Comparison of ENCODE assay signal across 1 cellular context in genomic region chr1:155094622-155094948, GRCh38.
TF ChIP-seq lines count a peak whose summit lies in the region.

No MANE protein-coding gene starts in this region.

TF ChIP-seq in endothelial cell of umbilical vein, 7 proteins besides CTCF, POLR2A, EP300 and RAD21:
- TF ChIP-seq MYC (IDR thresholded peaks at IDR 0.05; ENCODE audit: low read depth, low read length) (no peak), GATA2 (IDR thresholded peaks at IDR 0.05; ENCODE audit: insufficient read depth, insufficient read length, low read depth, low read length) (no peak), EZH2 (IDR thresholded peaks at IDR 0.05; ENCODE audit: borderline replicate concordance, low read depth, low read length, severe bottlenecking) (peak; percentile 23), MAX (IDR thresholded peaks at IDR 0.05; ENCODE audit: insufficient read depth, insufficient read length) (no peak), JUN (IDR thresholded peaks at IDR 0.05; ENCODE audit: borderline replicate concordance, insufficient read depth, insufficient read length, low read depth) (no peak), POLR2AphosphoS5 (IDR thresholded peaks at IDR 0.05; ENCODE audit: insufficient read depth, low read depth, low read length) (no peak), FOS (IDR thresholded peaks at IDR 0.05; ENCODE audit: borderline replicate concordance, insufficient read depth, low read length) (no peak)
